Comparison of ENCODE assay signal across 8 cellular contexts in genomic region chr15:48855501-48856440, GRCh38. TPM values are rescaled to one million over a fixed set of nuclear protein-coding genes. Genes with fewer than 3 reads are reported as not detected.
DNase-seq lines count a peak whose midpoint lies in the region; ATAC-seq, FAIRE-seq and TF ChIP-seq lines count a peak whose summit lies in the region.

No MANE protein-coding gene starts in this region.

- peak; percentile 7 for TF ChIP-seq CTCF in NB4 (IDR thresholded peaks at IDR 0.05; ENCODE audit: low read depth, low read length)
- TF ChIP-seq CTCF in nephron (IDR thresholded peaks at IDR 0.05; ENCODE audit: unreplicated experiment in 3 of 3), result peak; percentile 40 to 52 (median 50)

- peaks cover 5% of the 10 kb centered on the region for H3K9me3 Mint-ChIP-seq in nephron

- H3K27me3 Mint-ChIP-seq in nephron (ENCODE audit: low read depth), result no peaks in the 10 kb centered on the region

- peaks cover 35% of the 10 kb centered on the region for H3K4me1 Mint-ChIP-seq in nephron

- no peak overlapping the region for H3K4me3 ChIP-seq in NB4 (ENCODE audit: low read depth, low read length)

- H3K4me3 Mint-ChIP-seq in nephron, result peak overlapping the region in 2 of 3 experiments; percentile 2 to 11

- no peak for TF ChIP-seq POLR2A in NB4 (IDR thresholded peaks at IDR 0.05; ENCODE audit: extremely low read depth, insufficient read length)

- peak overlapping the region; percentile 42 to 89 (median 72) for H3K27ac Mint-ChIP-seq in nephron

- no peaks in the 10 kb centered on the region for H3K36me3 Mint-ChIP-seq in nephron (ENCODE audit: low read depth)

- no peak for ATAC-seq in HG02870 (IDR thresholded peaks at IDR 0.05; ENCODE audit: unreplicated experiment)

- DNase-seq in DMS53 (lab: John Stamatoyannopoulos, UW) (peak; percentile 46), NB4 (ENCODE audit: low read depth) (no peak), dermis blood vessel endothelial cell (peak; percentile 66), frontal cortex (ENCODE audit: low spot score in 2 of 2) (no peak), UCSD-AML1 (lab: John Stamatoyannopoulos, UW; ENCODE audit: unreplicated experiment) (no peak)
- DNase-seq in stimulated activated naive CD4-positive, alpha-beta T cell treated with Interleukin-2 at 50 U/mL for 16 hours (lab: John Stamatoyannopoulos, UW), result no peak

- no peak for FAIRE-seq in frontal cortex (lab: Jason Lieb, UNC)

RNA-seq across cellular contexts. Expression of gene EID1, which starts 22.2 kb away (rescaled TPM):
- 281 and 342 TPM in 2 replicates for total RNA-seq in dermis blood vessel endothelial cell
- 278 TPM for total RNA-seq in frontal cortex

RNA-seq across cellular contexts. Expression of gene CEP152, which starts 44.9 kb away (rescaled TPM):
- 3.6 and 8.4 TPM in 2 replicates for total RNA-seq in dermis blood vessel endothelial cell
- 1.6 TPM for total RNA-seq in frontal cortex

Comparison
In these comparisons a context has a peak if more than half of its experiments do, and no peak if none do; other contexts are left out.
1. DNase-seq: peak in DMS53 (single experiment) and dermis blood vessel endothelial cell (single experiment); none in NB4 (single experiment), frontal cortex (0 of 2), UCSD-AML1 (single experiment) and stimulated activated naive CD4-positive, alpha-beta T cell treated with Interleukin-2 at 50 U/mL for 16 hours (single experiment).